1 cellular context compared by ENCODE assay signal in genomic region chr9:68873179-68873578, GRCh38.
TF ChIP-seq lines count a peak whose summit lies in the region.

No MANE protein-coding gene starts in this region.

TF ChIP-seq in GM23338, 12 proteins besides CTCF, POLR2A, EP300 and RAD21 (continued from another document):
- TF ChIP-seq, protein P1, sequence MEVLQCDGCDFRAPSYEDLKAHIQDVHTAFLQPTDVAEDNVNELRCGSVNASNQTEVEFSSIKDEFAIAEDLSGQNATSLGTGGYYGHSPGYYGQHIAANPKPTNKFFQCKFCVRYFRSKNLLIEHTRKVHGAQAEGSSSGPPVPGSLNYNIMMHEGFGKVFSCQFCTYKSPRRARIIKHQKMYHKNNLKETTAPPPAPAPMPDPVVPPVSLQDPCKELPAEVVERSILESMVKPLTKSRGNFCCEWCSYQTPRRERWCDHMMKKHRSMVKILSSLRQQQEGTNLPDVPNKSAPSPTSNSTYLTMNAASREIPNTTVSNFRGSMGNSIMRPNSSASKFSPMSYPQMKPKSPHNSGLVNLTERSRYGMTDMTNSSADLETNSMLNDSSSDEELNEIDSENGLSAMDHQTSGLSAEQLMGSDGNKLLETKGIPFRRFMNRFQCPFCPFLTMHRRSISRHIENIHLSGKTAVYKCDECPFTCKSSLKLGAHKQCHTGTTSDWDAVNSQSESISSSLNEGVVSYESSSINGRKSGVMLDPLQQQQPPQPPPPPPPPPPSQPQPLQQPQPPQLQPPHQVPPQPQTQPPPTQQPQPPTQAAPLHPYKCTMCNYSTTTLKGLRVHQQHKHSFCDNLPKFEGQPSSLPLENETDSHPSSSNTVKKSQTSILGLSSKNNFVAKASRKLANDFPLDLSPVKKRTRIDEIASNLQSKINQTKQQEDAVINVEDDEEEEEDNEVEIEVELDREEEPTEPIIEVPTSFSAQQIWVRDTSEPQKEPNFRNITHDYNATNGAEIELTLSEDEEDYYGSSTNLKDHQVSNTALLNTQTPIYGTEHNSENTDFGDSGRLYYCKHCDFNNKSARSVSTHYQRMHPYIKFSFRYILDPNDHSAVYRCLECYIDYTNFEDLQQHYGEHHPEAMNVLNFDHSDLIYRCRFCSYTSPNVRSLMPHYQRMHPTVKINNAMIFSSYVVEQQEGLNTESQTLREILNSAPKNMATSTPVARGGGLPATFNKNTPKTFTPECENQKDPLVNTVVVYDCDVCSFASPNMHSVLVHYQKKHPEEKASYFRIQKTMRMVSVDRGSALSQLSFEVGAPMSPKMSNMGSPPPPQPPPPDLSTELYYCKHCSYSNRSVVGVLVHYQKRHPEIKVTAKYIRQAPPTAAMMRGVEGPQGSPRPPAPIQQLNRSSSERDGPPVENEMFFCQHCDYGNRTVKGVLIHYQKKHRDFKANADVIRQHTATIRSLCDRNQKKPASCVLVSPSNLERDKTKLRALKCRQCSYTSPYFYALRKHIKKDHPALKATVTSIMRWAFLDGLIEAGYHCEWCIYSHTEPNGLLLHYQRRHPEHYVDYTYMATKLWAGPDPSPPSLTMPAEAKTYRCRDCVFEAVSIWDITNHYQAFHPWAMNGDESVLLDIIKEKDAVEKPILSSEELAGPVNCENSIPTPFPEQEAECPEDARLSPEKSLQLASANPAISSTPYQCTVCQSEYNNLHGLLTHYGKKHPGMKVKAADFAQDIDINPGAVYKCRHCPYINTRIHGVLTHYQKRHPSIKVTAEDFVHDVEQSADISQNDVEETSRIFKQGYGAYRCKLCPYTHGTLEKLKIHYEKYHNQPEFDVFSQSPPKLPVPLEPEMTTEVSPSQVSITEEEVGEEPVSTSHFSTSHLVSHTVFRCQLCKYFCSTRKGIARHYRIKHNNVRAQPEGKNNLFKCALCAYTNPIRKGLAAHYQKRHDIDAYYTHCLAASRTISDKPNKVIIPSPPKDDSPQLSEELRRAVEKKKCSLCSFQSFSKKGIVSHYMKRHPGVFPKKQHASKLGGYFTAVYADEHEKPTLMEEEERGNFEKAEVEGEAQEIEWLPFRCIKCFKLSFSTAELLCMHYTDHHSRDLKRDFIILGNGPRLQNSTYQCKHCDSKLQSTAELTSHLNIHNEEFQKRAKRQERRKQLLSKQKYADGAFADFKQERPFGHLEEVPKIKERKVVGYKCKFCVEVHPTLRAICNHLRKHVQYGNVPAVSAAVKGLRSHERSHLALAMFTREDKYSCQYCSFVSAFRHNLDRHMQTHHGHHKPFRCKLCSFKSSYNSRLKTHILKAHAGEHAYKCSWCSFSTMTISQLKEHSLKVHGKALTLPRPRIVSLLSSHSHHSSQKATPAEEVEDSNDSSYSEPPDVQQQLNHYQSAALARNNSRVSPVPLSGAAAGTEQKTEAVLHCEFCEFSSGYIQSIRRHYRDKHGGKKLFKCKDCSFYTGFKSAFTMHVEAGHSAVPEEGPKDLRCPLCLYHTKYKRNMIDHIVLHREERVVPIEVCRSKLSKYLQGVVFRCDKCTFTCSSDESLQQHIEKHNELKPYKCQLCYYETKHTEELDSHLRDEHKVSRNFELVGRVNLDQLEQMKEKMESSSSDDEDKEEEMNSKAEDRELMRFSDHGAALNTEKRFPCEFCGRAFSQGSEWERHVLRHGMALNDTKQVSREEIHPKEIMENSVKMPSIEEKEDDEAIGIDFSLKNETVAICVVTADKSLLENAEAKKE (CRISPR knock-in tag; IDR thresholded peaks at IDR 0.05), result no peak
- TF ChIP-seq ZNF331 (CRISPR knock-in tag; IDR thresholded peaks at IDR 0.05; ENCODE audit: low read depth) (no peak), EZH2phosphoT487 (IDR thresholded peaks at IDR 0.05; ENCODE audit: unreplicated experiment) (no peak)
